ENCODE assay signal across 8 cellular contexts in genomic region chr3:160921020-160921635, GRCh38.
A peak's percentile ranks its signal among the peaks of the same experiment; 100 is the strongest.
DNase-seq lines count a peak whose midpoint lies in the region; ATAC-seq, FAIRE-seq and TF ChIP-seq lines count a peak whose summit lies in the region.

No MANE protein-coding gene starts in this region.

- H3K4me2 ChIP-seq in endothelial cell of umbilical vein (ENCODE audit: insufficient read depth, low read length), result no peak overlapping the region
- H3K4me2 ChIP-seq in neural cell (ENCODE audit: low read length), result no peak overlapping the region

- BruUV-seq in Panc1 (replicated peaks; lab: Mats Ljungman, UMichigan), result no TSS peak
- no TSS peak for BruUV-seq in endothelial cell of umbilical vein (replicated peaks; lab: Mats Ljungman, UMichigan)

- no peaks in the 10 kb centered on the region for H3K9me2 ChIP-seq in neural cell (ENCODE audit: insufficient read depth, low read length)

- intact Hi-C loops in Panc1 (cut with micrococcal nuclease; ENCODE audit: unreplicated experiment) (no loop called here), endothelial cell of umbilical vein (cut with micrococcal nuclease) (loop anchor here (1.0 kb wide), 7 partner anchors 21 to 503 kb away; partner anchors contain the start of gene NMD3)

- H3K27me3 ChIP-seq in Panc1 (ENCODE audit: control insufficient read depth, insufficient read depth, low read length), result no peaks in the 10 kb centered on the region
- H3K27me3 ChIP-seq in endothelial cell of umbilical vein (ENCODE audit: control insufficient read depth in 2 of 2, insufficient read depth in 2 of 2, low read length in 2 of 2), result no peaks in the 10 kb centered on the region
- H3K27me3 ChIP-seq in neural cell (ENCODE audit: insufficient read depth, low read depth, low read length), result no peaks in the 10 kb centered on the region

- TF ChIP-seq CTCF in Panc1 (IDR thresholded peaks at IDR 0.05), result peak; percentile 98
- TF ChIP-seq CTCF in endothelial cell of umbilical vein (IDR thresholded peaks at IDR 0.05; ENCODE audit: extremely low read depth in 1 of 2, insufficient read depth in 1 of 2, low read depth in 1 of 2, low read length in 2 of 2), result peak; percentile 75 to 77
- TF ChIP-seq CTCF in neural cell (IDR thresholded peaks at IDR 0.05; ENCODE audit: poor library complexity, severe bottlenecking), result peak; percentile 69

- H3K79me2 ChIP-seq in endothelial cell of umbilical vein (ENCODE audit: control insufficient read depth, insufficient read depth, low read length), result no peaks in the 10 kb centered on the region
- H3K79me2 ChIP-seq in neural cell (replicated peaks; ENCODE audit: insufficient read depth, low read length), result no peaks in the 10 kb centered on the region

- no peaks in the 10 kb centered on the region for H3F3A ChIP-seq in neural cell (ENCODE audit: insufficient read depth, low read length, poor library complexity, severe bottlenecking)

- H3K36me3 ChIP-seq in Panc1 (ENCODE audit: control insufficient read depth, insufficient read depth, low read length) (no peaks in the 10 kb centered on the region), endothelial cell of umbilical vein (ENCODE audit: control insufficient read depth in 2 of 2, extremely low read depth in 1 of 2, insufficient read depth in 2 of 2, low read length in 2 of 2) (no peaks in the 10 kb centered on the region), neural cell (ENCODE audit: insufficient read depth, low read length) (no peaks in the 10 kb centered on the region)

- no peak for TF ChIP-seq POLR2A in endothelial cell of umbilical vein (IDR thresholded peaks at IDR 0.05; ENCODE audit: low read depth, low read length)

- H3K9me3 ChIP-seq in Panc1 (ENCODE audit: control insufficient read depth, insufficient read depth, low read depth, low read length), result no peaks in the 10 kb centered on the region
- H3K9me3 ChIP-seq in endothelial cell of umbilical vein (replicated peaks; ENCODE audit: control insufficient read depth, insufficient read depth, low read length), result no peaks in the 10 kb centered on the region
- H3K9me3 ChIP-seq in neural cell (ENCODE audit: low read length), result no peaks in the 10 kb centered on the region

- dilution Hi-C loops in endothelial cell of umbilical vein (cut with MboI; ENCODE audit: extremely low pct_ligation_motif_present, low sequenced_read_pairs), result no loop called here

- H3K9me1 ChIP-seq in endothelial cell of umbilical vein (replicated peaks; ENCODE audit: control insufficient read depth, extremely low read depth, insufficient read depth, low read length), result no peaks in the 10 kb centered on the region

- H3K4me1 ChIP-seq in Panc1 (ENCODE audit: control insufficient read depth, insufficient read depth, low read length) (no peaks in the 10 kb centered on the region), endothelial cell of umbilical vein (ENCODE audit: control insufficient read depth, extremely low read depth, insufficient read depth, low read length) (no peaks in the 10 kb centered on the region)

- CTCF ChIA-PET in Panc1 (lab: Charles Lee) (no interaction called here), endothelial cell of umbilical vein (lab: Charles Lee) (interaction anchor here (0.6 to 5.4 kb wide), 9 partner anchors 11 to 503 kb away, joined by 3 to 48 read pairs (median 7); no protein-coding TSS in a partner anchor)

- DNase-seq in Ammon's horn (ENCODE audit: low spot score), result peak; percentile 22
- no peak for DNase-seq in Panc1 (ENCODE audit: low read depth, low spot score)
- peak; percentile 55 for DNase-seq in endothelial cell of umbilical vein (ENCODE audit: low read depth, low spot score)
- DNase-seq in activated CD4-positive, alpha-beta T cell treated with anti-CD3 and anti-CD28 coated beads for 4 hours, result no peak

- peak; percentile 67 for TF ChIP-seq RAD21 in neural cell (conservative IDR thresholded peaks at IDR 0.05)

- FAIRE-seq in endothelial cell of umbilical vein (lab: Jason Lieb, UNC), result peak; percentile 81

- no peak for TF ChIP-seq EP300 in neural cell (conservative IDR thresholded peaks at IDR 0.05; ENCODE audit: poor library complexity, severe bottlenecking)

- H3K4me3 ChIP-seq in Panc1 (ENCODE audit: low read depth in 2 of 2, low read length in 2 of 2) (no peak overlapping the region), endothelial cell of umbilical vein (replicated peaks in 1 of 3; ENCODE audit: insufficient read depth in 1 of 3, low read depth in 1 of 3, low read length in 3 of 3) (no peak overlapping the region), neural cell (ENCODE audit: low read length) (no peak overlapping the region)

- H2AFZ ChIP-seq in endothelial cell of umbilical vein (ENCODE audit: low read depth, low read length), result no peak overlapping the region
- H2AFZ ChIP-seq in neural cell (ENCODE audit: low read depth, low read length), result no peak overlapping the region

- H4K20me1 ChIP-seq in endothelial cell of umbilical vein (replicated peaks; ENCODE audit: control insufficient read depth, extremely low read depth, insufficient read depth, low read length) (no peaks in the 10 kb centered on the region), neural cell (ENCODE audit: insufficient read depth) (no peaks in the 10 kb centered on the region)

- H3K9ac ChIP-seq in endothelial cell of umbilical vein (replicated peaks; ENCODE audit: extremely low read depth, insufficient read depth, low read length) (no peak overlapping the region), neural cell (ENCODE audit: low read length) (no peak overlapping the region)

- in situ Hi-C loops in Panc1 (cut with HindIII; ENCODE audit: low pct_unique_long_range_greater_than_20kb, low sequenced_read_pairs), result no loop called here

- POLR2A ChIA-PET in Panc1 (lab: Charles Lee), result no interaction called here
- POLR2A ChIA-PET in endothelial cell of umbilical vein (lab: Charles Lee), result no interaction called here

- H3K27ac ChIP-seq in Panc1 (ENCODE audit: low read length) (no peak overlapping the region), endothelial cell of umbilical vein (ENCODE audit: insufficient read depth, low read depth, low read length) (no peak overlapping the region), neural cell (ENCODE audit: low read length) (no peak overlapping the region)

- ATAC-seq in GM18519 (IDR thresholded peaks at IDR 0.05; ENCODE audit: low FRiP score, unreplicated experiment), result peak; percentile 81
- ATAC-seq in HG03432 (IDR thresholded peaks at IDR 0.05; ENCODE audit: unreplicated experiment), result peak; percentile 72
- ATAC-seq in Panc1, result peak; percentile 95
- no peak for ATAC-seq in HG02840 (IDR thresholded peaks at IDR 0.05; ENCODE audit: low FRiP score, unreplicated experiment)

TF ChIP-seq in endothelial cell of umbilical vein, 7 proteins besides CTCF, POLR2A, EP300 and RAD21:
- TF ChIP-seq MAX (IDR thresholded peaks at IDR 0.05; ENCODE audit: insufficient read depth, insufficient read length) (no peak), MYC (IDR thresholded peaks at IDR 0.05; ENCODE audit: low read depth, low read length) (no peak), FOS (IDR thresholded peaks at IDR 0.05; ENCODE audit: borderline replicate concordance, insufficient read depth, low read length) (no peak), GATA2 (IDR thresholded peaks at IDR 0.05; ENCODE audit: insufficient read depth, insufficient read length, low read depth, low read length) (no peak), EZH2 (IDR thresholded peaks at IDR 0.05; ENCODE audit: borderline replicate concordance, low read depth, low read length, severe bottlenecking) (no peak)
TF ChIP-seq in endothelial cell of umbilical vein: peak in this region for 0.

TF ChIP-seq in neural cell, 6 proteins besides CTCF, POLR2A, EP300 and RAD21:
- no peak for TF ChIP-seq REST (IDR thresholded peaks at IDR 0.05; ENCODE audit: borderline replicate concordance)
- no peak for TF ChIP-seq MXI1 (conservative IDR thresholded peaks at IDR 0.05; ENCODE audit: poor library complexity, severe bottlenecking)
- no peak for TF ChIP-seq TAF1 (IDR thresholded peaks at IDR 0.05; ENCODE audit: low read depth)
- no peak for TF ChIP-seq POLR2AphosphoS5 (IDR thresholded peaks at IDR 0.05)
- no peak for TF ChIP-seq EZH2 (IDR thresholded peaks at IDR 0.05; ENCODE audit: borderline replicate concordance, insufficient read depth, low read length, poor library complexity, severe bottlenecking)
- peak; percentile 68 for TF ChIP-seq SMC3 (conservative IDR thresholded peaks at IDR 0.05; ENCODE audit: poor library complexity)

Comparison
In these comparisons a context has a peak if more than half of its experiments do, and no peak if none do; other contexts are left out.
1. DNase-seq: peak in Ammon's horn (single experiment) and endothelial cell of umbilical vein (single experiment); none in Panc1 (single experiment) and activated CD4-positive, alpha-beta T cell treated with anti-CD3 and anti-CD28 coated beads for 4 hours (0 of 2).
2. Peak in every context shown above with its lines, with median percentiles within 50 percentile points of each other: CTCF ChIP-seq.